In the genomic region with DNA sequence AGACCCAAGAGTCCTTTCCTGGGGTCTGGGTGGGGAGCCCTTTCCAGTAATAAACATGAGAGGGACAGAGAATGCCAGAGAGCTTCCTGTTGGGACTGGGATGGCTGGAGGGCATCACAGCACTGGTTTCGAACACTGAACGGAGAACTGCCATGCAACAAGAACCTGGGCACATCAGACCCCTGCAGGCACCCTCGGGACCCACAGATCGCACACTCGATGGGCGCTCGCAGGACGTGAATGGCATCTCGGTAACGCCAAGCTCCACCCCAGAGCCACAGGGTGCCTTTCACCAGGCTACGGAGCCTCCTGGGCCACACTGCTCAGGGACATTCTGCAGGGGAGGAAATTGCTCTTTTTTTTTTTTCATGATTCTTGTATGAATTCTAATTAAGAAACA, we compare ENCODE assay signal across 24 cellular contexts. TPM values are rescaled to one million over a fixed set of nuclear protein-coding genes. Genes with fewer than 3 reads are reported as not detected.
DNase-seq lines count a peak whose midpoint lies in the region; ATAC-seq, FAIRE-seq and TF ChIP-seq lines count a peak whose summit lies in the region.
"Had no signal": no experiment of that assay in that cellular context is flagged by ENCODE, and none has a peak within 500 bp of the region (broad histone marks: within the 10 kb centered on the region; RNA-seq: fewer than 3 reads in every experiment).

No MANE protein-coding gene starts in this region.

- H3K27me3 Mint-ChIP-seq in natural killer cell (ENCODE audit: low read depth in 2 of 2), result no peaks in the 10 kb centered on the region
- no peaks in the 10 kb centered on the region for H3K27me3 Mint-ChIP-seq in natural killer cell treated with Interleukin-12 subunit alpha and Interleukin-12 subunit beta and Interleukin-15 and Interleukin-18, amount 100 ng/mL, for 72 hours
- H3K27me3 Mint-ChIP-seq: activated T-helper 17 cell treated with anti-CD3 and anti-CD28 coated beads, Interleukin-2, amount 50 U/mL, for 72 hours; T-helper 17 cell had no signal

- peaks cover 8 to 17% of the 10 kb centered on the region in 2 donors for H3K9me3 Mint-ChIP-seq in natural killer cell
- peaks cover 11% of the 10 kb centered on the region for H3K9me3 Mint-ChIP-seq in natural killer cell treated with Interleukin-12 subunit alpha and Interleukin-12 subunit beta and Interleukin-15 and Interleukin-18, amount 100 ng/mL, for 72 hours

- H3K36me3 Mint-ChIP-seq in natural killer cell, result peaks cover 19% of the 10 kb centered on the region
- peaks cover 21% of the 10 kb centered on the region for H3K36me3 Mint-ChIP-seq in natural killer cell treated with Interleukin-12 subunit alpha and Interleukin-12 subunit beta and Interleukin-15 and Interleukin-18, amount 100 ng/mL, for 72 hours

- no peak overlapping the region for H3K9ac ChIP-seq in kidney (ENCODE audit: low read length in 2 of 2)

- no peak for ATAC-seq in natural killer cell
- ATAC-seq in natural killer cell treated with Interleukin-12 subunit alpha and Interleukin-12 subunit beta and Interleukin-15 and Interleukin-18, amount 100 ng/mL, for 72 hours, result no peak
- no peak for ATAC-seq in sciatic nerve
- ATAC-seq: activated T-helper 17 cell treated with anti-CD3 and anti-CD28 coated beads, Interleukin-2, amount 50 U/mL, for 72 hours; gastroesophageal sphincter; mucosa of descending colon; T-helper 17 cell had no signal

- FAIRE-seq in kidney (lab: Jason Lieb, UNC) (no peak), RCC 7860 (lab: Jason Lieb, UNC) (no peak)
- FAIRE-seq: colon had no signal

- peaks cover 9 to 14% of the 10 kb centered on the region in 2 donors for H3K4me1 Mint-ChIP-seq in natural killer cell
- H3K4me1 Mint-ChIP-seq in natural killer cell treated with Interleukin-12 subunit alpha and Interleukin-12 subunit beta and Interleukin-15 and Interleukin-18, amount 100 ng/mL, for 72 hours (ENCODE audit: low read depth in 2 of 2), result peaks cover 5 to 6% of the 10 kb centered on the region in 2 donors
- H3K4me1 Mint-ChIP-seq: neural crest cell had no signal

- no peak overlapping the region for H3K4me3 ChIP-seq in kidney (ENCODE audit: low read length in 2 of 2)
- H3K4me3 ChIP-seq: esophagus squamous epithelium, gastroesophageal sphincter, mucosa of descending colon, psoas muscle, SK-N-MC had no signal

- no peak overlapping the region for H3K4me3 Mint-ChIP-seq in natural killer cell
- H3K4me3 Mint-ChIP-seq in natural killer cell treated with Interleukin-12 subunit alpha and Interleukin-12 subunit beta and Interleukin-15 and Interleukin-18, amount 100 ng/mL, for 72 hours, result no peak overlapping the region
- H3K4me3 Mint-ChIP-seq: activated T-helper 17 cell treated with anti-CD3 and anti-CD28 coated beads, Interleukin-2, amount 50 U/mL, for 72 hours; H9; neural crest cell had no signal

- H3K36me3 ChIP-seq in kidney (ENCODE audit: control insufficient read depth in 1 of 2, insufficient read depth in 2 of 2, low read length in 2 of 2), result peaks cover 3 to 17% of the 10 kb centered on the region in 2 donors

- intact Hi-C loops in natural killer cell (cut with micrococcal nuclease), result no loop called here
- intact Hi-C loops in kidney (cut with DNase I), result no loop called here
- intact Hi-C loops in sciatic nerve (cut with DNase I), result no loop called here

- H3K4me1 ChIP-seq in kidney (ENCODE audit: control insufficient read depth in 1 of 2, insufficient read depth in 1 of 2, low read depth in 1 of 2, low read length in 2 of 2), result peaks cover 9 to 11% of the 10 kb centered on the region in 2 donors

- H3K27ac Mint-ChIP-seq in natural killer cell, result no peak overlapping the region
- no peak overlapping the region for H3K27ac Mint-ChIP-seq in natural killer cell treated with Interleukin-12 subunit alpha and Interleukin-12 subunit beta and Interleukin-15 and Interleukin-18, amount 100 ng/mL, for 72 hours
- H3K27ac Mint-ChIP-seq: activated T-helper 17 cell treated with anti-CD3 and anti-CD28 coated beads, Interleukin-2, amount 50 U/mL, for 72 hours; T-helper 17 cell had no signal

- no peak for TF ChIP-seq CTCF in natural killer cell (IDR thresholded peaks at IDR 0.05)
- no peak for TF ChIP-seq CTCF in kidney (IDR thresholded peaks at IDR 0.05; ENCODE audit: borderline replicate concordance, extremely low read depth, insufficient read depth)

- H3K9me3 ChIP-seq in kidney (ENCODE audit: control insufficient read depth in 1 of 2, low read length in 2 of 2), result peaks cover 5 to 13% of the 10 kb centered on the region in 2 donors

- peak; percentile 12 for DNase-seq in natural killer cell
- no peak for DNase-seq in natural killer cell treated with Interleukin-12 subunit alpha and Interleukin-12 subunit beta and Interleukin-15 and Interleukin-18, amount 100 ng/mL, for 72 hours (ENCODE audit: low spot score)
- peak; percentile 50 for DNase-seq in kidney
- peak; percentile 42 for DNase-seq in sciatic nerve (ENCODE audit: low spot score)
- no peak for DNase-seq in NCI-H226
- no peak for DNase-seq in HK-2 (ENCODE audit: unreplicated experiment)
- no peak for DNase-seq in RCC 7860 (ENCODE audit: low spot score)
- no peak for DNase-seq in AML-193 (lab: John Stamatoyannopoulos, UW)
- DNase-seq: C1 segment of cervical spinal cord, Calu3, esophagus squamous epithelium, hippocampal formation, NCI-H1092, NCI-H2029, T-helper 17 cell had no signal

- peak overlapping the region in 1 of 2 donors; percentile 24 for H3K27ac ChIP-seq in kidney (ENCODE audit: low read depth in 2 of 2, low read length in 2 of 2)
- H3K27ac ChIP-seq: esophagus squamous epithelium, RWPE1, SK-N-MC had no signal

RNA-seq across cellular contexts. Expression of gene SLC66A2, which starts 25.1 kb away (rescaled TPM):
- total RNA-seq in natural killer cell (10 to 100 TPM; 51.2 to 62.4 (median 54.1) TPM), kidney (45.5 TPM), sciatic nerve (65.2 TPM)
- 10 to 100 TPM; 23.8 to 28.1 TPM for total RNA-seq in natural killer cell treated with Interleukin-12 subunit alpha and Interleukin-12 subunit beta and Interleukin-15 and Interleukin-18, amount 100 ng/mL, for 72 hours
- 41.9 TPM for polyA plus RNA-seq in kidney (ENCODE audit: insufficient read depth, low read depth, low replicate concordance)

RNA-seq across cellular contexts. Expression of gene HSBP1L1, which starts 38.1 kb away (rescaled TPM):
- total RNA-seq in natural killer cell (10 to 100 TPM; 11.7 to 16.1 (median 13.8) TPM), kidney (26.0 TPM), sciatic nerve (16.9 TPM)
- total RNA-seq in natural killer cell treated with Interleukin-12 subunit alpha and Interleukin-12 subunit beta and Interleukin-15 and Interleukin-18, amount 100 ng/mL, for 72 hours, result 1 to 10 TPM; 1.2 to 6.2 TPM
- 43.6 TPM for polyA plus RNA-seq in kidney (ENCODE audit: insufficient read depth, low read depth, low replicate concordance)
- total RNA-seq: H9 had no signal

Comparison
In these comparisons a context has a peak if more than half of its experiments do, and no peak if none do; other contexts are left out.
1. DNase-seq: peak in natural killer cell (single experiment), kidney (single experiment) and sciatic nerve (single experiment); none in natural killer cell treated with Interleukin-12 subunit alpha and Interleukin-12 subunit beta and Interleukin-15 and Interleukin-18, amount 100 ng/mL, for 72 hours (single experiment), NCI-H226 (single experiment), HK-2 (single experiment), RCC 7860 (single experiment) and AML-193 (0 of 2).